ENCODE assay signal across 18 cellular contexts in genomic region chr5:44891116-44891515, GRCh38.
A peak's percentile ranks its signal among the peaks of the same experiment; 100 is the strongest.
DNase-seq lines count a peak whose midpoint lies in the region; ATAC-seq and TF ChIP-seq lines count a peak whose summit lies in the region.
"Had no signal": no experiment of that assay in that cellular context is flagged by ENCODE, and none has a peak within 500 bp of the region (broad histone marks: within the 10 kb centered on the region; RNA-seq: fewer than 3 reads in every experiment).

No MANE protein-coding gene starts in this region.

- DNase-seq in GM12865 (ENCODE audit: low read depth) (peak; percentile 7), DMS79 (lab: John Stamatoyannopoulos, UW) (no peak), aorta (no peak), left colon (no peak)
- DNase-seq: Caco-2; CD4-positive, CD25-positive, alpha-beta regulatory T cell; CD8-positive, alpha-beta T cell; DMS153; EL; GDM1; GM23248; H7; HCEC 1CT had no signal

- ATAC-seq in GM19452 (IDR thresholded peaks at IDR 0.05; ENCODE audit: unreplicated experiment) (peak; percentile 34), HG03135 (IDR thresholded peaks at IDR 0.05; ENCODE audit: unreplicated experiment) (peak; percentile 61), aorta (ENCODE audit: low FRiP score) (no peak), left colon (no peak)
- ATAC-seq: CD8-positive, alpha-beta T cell had no signal

- no peak for TF ChIP-seq CTCF in GM12865 (IDR thresholded peaks at IDR 0.05; ENCODE audit: insufficient read depth, low read depth, low read length, missing control alignments)

- H3K9me3 ChIP-seq in aorta (ENCODE audit: control insufficient read depth, low read length): no peaks in the 10 kb centered on the region
- H3K9me3 ChIP-seq: BLaER1, Caco-2 had no signal

- no peaks in the 10 kb centered on the region for H3K36me3 ChIP-seq in aorta (ENCODE audit: control insufficient read depth in 1 of 2, insufficient read depth in 2 of 2, low read length in 1 of 2)
- H3K36me3 ChIP-seq: BLaER1 had no signal

- no peaks in the 10 kb centered on the region for H3K4me1 ChIP-seq in aorta (ENCODE audit: control insufficient read depth in 1 of 2, insufficient read depth in 2 of 2, low read length in 2 of 2)
- H3K4me1 ChIP-seq: BLaER1, Caco-2 had no signal

- H3K4me3 ChIP-seq in GM12865 (ENCODE audit: low read depth, low read length) (no peak overlapping the region), aorta (ENCODE audit: low read length in 2 of 2) (no peak overlapping the region)
- H3K4me3 ChIP-seq: BLaER1, GM23248 had no signal

- no peak overlapping the region for H3K27ac ChIP-seq in aorta (ENCODE audit: low read depth in 1 of 2, low read length in 2 of 2)
- H3K27ac ChIP-seq: 22Rv1, BLaER1, C4-2B, GM23248 had no signal

- intact Hi-C loops in aorta (cut with DNase I): no loop called here
- intact Hi-C loops in left colon (cut with DNase I, micrococcal nuclease): no loop called here

- H3K27me3 ChIP-seq in aorta (ENCODE audit: control insufficient read depth in 1 of 2, insufficient read depth in 2 of 2, low read length in 1 of 2): no peaks in the 10 kb centered on the region
- H3K27me3 ChIP-seq: BLaER1 had no signal

Comparison
In these comparisons a context has a peak if more than half of its experiments do, and no peak if none do; other contexts are left out.
1. ATAC-seq: peak in GM19452 (single experiment) and HG03135 (single experiment); none in aorta (single experiment) and left colon (single experiment).